ENCODE assay signal across 20 cellular contexts in genomic region chr17:2380225-2380922, GRCh38. TPM values are rescaled to one million over a fixed set of nuclear protein-coding genes. Genes with fewer than 3 reads are reported as not detected.
DNase-seq lines count a peak whose midpoint lies in the region; ATAC-seq and TF ChIP-seq lines count a peak whose summit lies in the region.
"Had no signal": no experiment of that assay in that cellular context is flagged by ENCODE, and none has a peak within 500 bp of the region (broad histone marks: within the 10 kb centered on the region; RNA-seq: fewer than 3 reads in every experiment).

No MANE protein-coding gene starts in this region.

- CTCF ChIA-PET in Caco-2 (lab: Charles Lee): interaction anchor here (1.2 kb wide), 1 partner anchor 38 kb away, joined by 3 read pairs; no protein-coding TSS in a partner anchor

- H4K20me1 ChIP-seq in neural cell (ENCODE audit: insufficient read depth): peaks cover 4% of the 10 kb centered on the region

- no peak overlapping the region for H3K9ac ChIP-seq in neural cell (ENCODE audit: low read length)

- H3K27me3 Mint-ChIP-seq in Caco-2 (ENCODE audit: insufficient read depth, unreplicated experiment) (no peaks in the 10 kb centered on the region), HFFc6 (ENCODE audit: insufficient read depth) (peaks cover 12% of the 10 kb centered on the region), brain (no peaks in the 10 kb centered on the region)
- no peaks in the 10 kb centered on the region for H3K27me3 Mint-ChIP-seq in naive thymus-derived CD8-positive, alpha-beta T cell
- H3K27me3 Mint-ChIP-seq: activated naive CD4-positive, alpha-beta T cell treated with anti-CD3 and anti-CD28 coated beads, Interleukin-2, amount 10 ng/mL, durations not matched to agents 7 days and 5 days; natural killer cell treated with Interleukin-12 subunit alpha and Interleukin-12 subunit beta and Interleukin-15 and Interleukin-18, amount 100 ng/mL, for 72 hours; stimulated activated naive B cell treated with anti-CD40 and anti-IgM and Interleukin-4, amounts not matched to agents 10 μg/mL and 1 μg/mL and 100 μg/mL, for 72 hours had no signal

- BruUV-seq in Caco-2 (replicated peaks; lab: Mats Ljungman, UMichigan): TSS peak; percentile 34

- H3K4me1 Mint-ChIP-seq in Caco-2 (ENCODE audit: low read depth, unreplicated experiment): no peaks in the 10 kb centered on the region
- peaks cover 23% of the 10 kb centered on the region for H3K4me1 Mint-ChIP-seq in HFFc6 (ENCODE audit: low read depth)
- peaks cover 32% of the 10 kb centered on the region for H3K4me1 Mint-ChIP-seq in brain
- peaks cover 0 to 4% (median 2%) of the 10 kb centered on the region in 4 donors for H3K4me1 Mint-ChIP-seq in naive thymus-derived CD8-positive, alpha-beta T cell

- H2AFZ ChIP-seq in neural cell (ENCODE audit: low read depth, low read length): no peak overlapping the region

- TF ChIP-seq EP300 in neural cell (conservative IDR thresholded peaks at IDR 0.05; ENCODE audit: poor library complexity, severe bottlenecking): no peak

- DNase-seq in Caco-2 (no peak), HFFc6 (no peak), T1000 (lab: John Stamatoyannopoulos, UW) (no peak)
- DNase-seq in naive thymus-derived CD8-positive, alpha-beta T cell: no peak
- DNase-seq: activated naive CD4-positive, alpha-beta T cell treated with anti-CD3 and anti-CD28 coated beads, Interleukin-2, amount 10 ng/mL, durations not matched to agents 7 days and 5 days; activated T-cell treated with anti-CD3 and anti-CD28 coated beads for 4 hours; DND-41; immature natural killer cell; lower lobe of right lung; NCI-H1417 treated with DMSO at 0.1 percent for 48 hours; NCI-H2227 treated with DMSO at 0.1 percent for 48 hours; Right ventricle myocardium superior; stimulated activated naive B cell treated with anti-CD40 and anti-IgM and Interleukin-4, amounts not matched to agents 10 μg/mL and 1 μg/mL and 100 μg/mL, for 72 hours; transverse colon had no signal

- no peak overlapping the region for H3K4me3 Mint-ChIP-seq in Caco-2 (ENCODE audit: unreplicated experiment)
- no peak overlapping the region for H3K4me3 Mint-ChIP-seq in HFFc6
- H3K4me3 Mint-ChIP-seq in brain: no peak overlapping the region
- no peak overlapping the region for H3K4me3 Mint-ChIP-seq in naive thymus-derived CD8-positive, alpha-beta T cell
- H3K4me3 Mint-ChIP-seq: activated naive CD4-positive, alpha-beta T cell treated with anti-CD3 and anti-CD28 coated beads, Interleukin-2, amount 10 ng/mL, durations not matched to agents 7 days and 5 days; CD14-positive monocyte; immature natural killer cell; natural killer cell treated with Interleukin-12 subunit alpha and Interleukin-12 subunit beta and Interleukin-15 and Interleukin-18, amount 100 ng/mL, for 72 hours; stimulated activated naive B cell treated with anti-CD40 and anti-IgM and Interleukin-4, amounts not matched to agents 10 μg/mL and 1 μg/mL and 100 μg/mL, for 72 hours; T-helper 1 cell treated with Interleukin-12 subunit alpha and Interleukin-12 subunit beta and Interleukin-4 antibody, amounts not matched to agents 30 μg/mL and 1 μg/mL, for 36 hours had no signal

- H3K9me3 Mint-ChIP-seq in Caco-2 (ENCODE audit: unreplicated experiment): no peaks in the 10 kb centered on the region
- H3K9me3 Mint-ChIP-seq in HFFc6: no peaks in the 10 kb centered on the region
- no peaks in the 10 kb centered on the region for H3K9me3 Mint-ChIP-seq in brain
- no peaks in the 10 kb centered on the region for H3K9me3 Mint-ChIP-seq in naive thymus-derived CD8-positive, alpha-beta T cell
- H3K9me3 Mint-ChIP-seq: activated naive CD4-positive, alpha-beta T cell treated with anti-CD3 and anti-CD28 coated beads, Interleukin-2, amount 10 ng/mL, durations not matched to agents 7 days and 5 days; CD14-positive monocyte; immature natural killer cell; natural killer cell treated with Interleukin-12 subunit alpha and Interleukin-12 subunit beta and Interleukin-15 and Interleukin-18, amount 100 ng/mL, for 72 hours; stimulated activated naive B cell treated with anti-CD40 and anti-IgM and Interleukin-4, amounts not matched to agents 10 μg/mL and 1 μg/mL and 100 μg/mL, for 72 hours; T-helper 1 cell treated with Interleukin-12 subunit alpha and Interleukin-12 subunit beta and Interleukin-4 antibody, amounts not matched to agents 30 μg/mL and 1 μg/mL, for 36 hours had no signal

- intact Hi-C loops in Caco-2 (cut with micrococcal nuclease; ENCODE audit: unreplicated experiment): no loop called here

- H3K36me3 ChIP-seq in Caco-2 (ENCODE audit: control insufficient read depth, insufficient read depth, low read length) (no peaks in the 10 kb centered on the region; the same call in 1 of the 2 replicates), neural cell (ENCODE audit: insufficient read depth, low read length) (no peaks in the 10 kb centered on the region)
- H3K36me3 ChIP-seq: transverse colon had no signal

- H3K4me3 ChIP-seq in Caco-2 (ENCODE audit: low read depth, low read length) (no peak overlapping the region), neural cell (ENCODE audit: low read length) (no peak overlapping the region)
- H3K4me3 ChIP-seq: lower lobe of right lung, transverse colon had no signal

- H3F3A ChIP-seq in neural cell (ENCODE audit: insufficient read depth, low read length, poor library complexity, severe bottlenecking): no peaks in the 10 kb centered on the region

- H3K9me3 ChIP-seq in Caco-2 (no peaks in the 10 kb centered on the region), neural cell (ENCODE audit: low read length) (no peaks in the 10 kb centered on the region)
- H3K9me3 ChIP-seq: lower lobe of right lung, transverse colon had no signal

- TF ChIP-seq CTCF in Caco-2 (IDR thresholded peaks at IDR 0.05; ENCODE audit: insufficient read depth in 1 of 2, low read depth in 1 of 2, low read length in 1 of 2, severe bottlenecking in 1 of 2, unreplicated experiment in 1 of 2) (no peak), HFFc6 (IDR thresholded peaks at IDR 0.05) (no peak), brain (conservative IDR thresholded peaks at IDR 0.05) (no peak), neural cell (IDR thresholded peaks at IDR 0.05; ENCODE audit: poor library complexity, severe bottlenecking) (no peak)

- H3K79me2 ChIP-seq in neural cell (replicated peaks; ENCODE audit: insufficient read depth, low read length): no peaks in the 10 kb centered on the region

- H3K9me2 ChIP-seq in neural cell (ENCODE audit: insufficient read depth, low read length): no peaks in the 10 kb centered on the region

- POLR2A ChIA-PET in Caco-2 (lab: Charles Lee): no interaction called here
- POLR2A ChIA-PET in naive thymus-derived CD8-positive, alpha-beta T cell (lab: Charles Lee): interaction anchor here (0.9 to 5.7 kb wide), 3 partner anchors 12 to 44 kb away, joined by 3 to 56 read pairs (median 27); partner anchors contain the start of gene TSR1

- H3K4me1 ChIP-seq in Caco-2: no peaks in the 10 kb centered on the region

- no peaks in the 10 kb centered on the region for H3K27me3 ChIP-seq in Caco-2 (replicated peaks; ENCODE audit: control insufficient read depth, insufficient read depth, low read length)
- no peaks in the 10 kb centered on the region for H3K27me3 ChIP-seq in neural cell (ENCODE audit: insufficient read depth, low read depth, low read length)
- H3K27me3 ChIP-seq: transverse colon had no signal

- H3K4me2 ChIP-seq in neural cell (ENCODE audit: low read length): no peak overlapping the region

- no peak for TF ChIP-seq RAD21 in neural cell (conservative IDR thresholded peaks at IDR 0.05)

- no peak overlapping the region for H3K27ac Mint-ChIP-seq in Caco-2 (ENCODE audit: unreplicated experiment)
- H3K27ac Mint-ChIP-seq in HFFc6: peak overlapping the region; percentile 71
- peak overlapping the region in 3 of 5 experiments; percentile 41 to 75 (median 62) for H3K27ac Mint-ChIP-seq in brain
- no peak overlapping the region for H3K27ac Mint-ChIP-seq in naive thymus-derived CD8-positive, alpha-beta T cell
- H3K27ac Mint-ChIP-seq: activated naive CD4-positive, alpha-beta T cell treated with anti-CD3 and anti-CD28 coated beads, Interleukin-2, amount 10 ng/mL, durations not matched to agents 7 days and 5 days; natural killer cell treated with Interleukin-12 subunit alpha and Interleukin-12 subunit beta and Interleukin-15 and Interleukin-18, amount 100 ng/mL, for 72 hours; stimulated activated naive B cell treated with anti-CD40 and anti-IgM and Interleukin-4, amounts not matched to agents 10 μg/mL and 1 μg/mL and 100 μg/mL, for 72 hours; T-helper 1 cell treated with Interleukin-12 subunit alpha and Interleukin-12 subunit beta and Interleukin-4 antibody, amounts not matched to agents 30 μg/mL and 1 μg/mL, for 36 hours had no signal

- ATAC-seq in naive thymus-derived CD8-positive, alpha-beta T cell: no peak
- ATAC-seq in GM19351 (IDR thresholded peaks at IDR 0.05; ENCODE audit: unreplicated experiment): no peak
- ATAC-seq: natural killer cell treated with Interleukin-12 subunit alpha and Interleukin-12 subunit beta and Interleukin-15 and Interleukin-18, amount 100 ng/mL, for 72 hours; stimulated activated naive B cell treated with anti-CD40 and anti-IgM and Interleukin-4, amounts not matched to agents 10 μg/mL and 1 μg/mL and 100 μg/mL, for 72 hours had no signal

- H3K36me3 Mint-ChIP-seq in Caco-2 (ENCODE audit: insufficient read depth, unreplicated experiment) (peaks cover 52% of the 10 kb centered on the region), HFFc6 (ENCODE audit: low read depth) (0 out of 2 replicates have a peak, but pooled peaks cover 3% of the 10 kb centered on the region), brain (peaks cover 18% of the 10 kb centered on the region)
- peaks cover 0 to 30% (median 0%) of the 10 kb centered on the region in 3 donors for H3K36me3 Mint-ChIP-seq in naive thymus-derived CD8-positive, alpha-beta T cell
- H3K36me3 Mint-ChIP-seq: immature natural killer cell; natural killer cell treated with Interleukin-12 subunit alpha and Interleukin-12 subunit beta and Interleukin-15 and Interleukin-18, amount 100 ng/mL, for 72 hours had no signal

- H3K27ac ChIP-seq in neural cell (ENCODE audit: low read length): no peak overlapping the region
- H3K27ac ChIP-seq: lower lobe of right lung, transverse colon had no signal

RNA-seq across cellular contexts. Expression of gene MNT, which starts 20.5 kb away (rescaled TPM):
- 24.4 and 25.8 TPM in 2 replicates for total RNA-seq in Caco-2 (2022)
- 10 to 100 TPM; 19.4 to 25.4 (median 21.9) TPM for total RNA-seq in HFFc6 (2021; fragmentation: NEBNext Ultra II Directional; extraction: Animal tissue kit (Norgen Biotek cat#: 25700))
- polyA plus RNA-seq in brain (ENCODE audit: insufficient read depth, low read depth, low replicate concordance) (17.4 TPM), neural cell (6.1 and 11.6 TPM in 2 replicates)
- 12.4 and 15.6 TPM in 2 replicates for polyA minus RNA-seq in neural cell
- total RNA-seq in naive thymus-derived CD8-positive, alpha-beta T cell: 10 to 100 TPM; 60.8 to 67.4 TPM
- polyA plus RNA-seq in naive thymus-derived CD8-positive, alpha-beta T cell: under 1 TPM; 0.73 to 0.96 (median 0.79) TPM

RNA-seq across cellular contexts. Expression of gene SGSM2, which starts 43.1 kb away (rescaled TPM):
- total RNA-seq in Caco-2 (2022): 65.6 and 67.4 TPM in 2 replicates
- total RNA-seq in HFFc6 (2021; fragmentation: NEBNext Ultra II Directional; extraction: Animal tissue kit (Norgen Biotek cat#: 25700)): 10 to 100 TPM; 22.4 to 28.2 (median 26.1) TPM
- 56.3 TPM for polyA plus RNA-seq in brain (ENCODE audit: insufficient read depth, low read depth, low replicate concordance)
- polyA plus RNA-seq in neural cell: 222 and 281 TPM in 2 replicates
- 131 and 149 TPM in 2 replicates for polyA minus RNA-seq in neural cell
- 100 to 1,000 TPM; 160 to 179 TPM for total RNA-seq in naive thymus-derived CD8-positive, alpha-beta T cell
- polyA plus RNA-seq in naive thymus-derived CD8-positive, alpha-beta T cell: 10 to 100 TPM; 12.1 to 22.6 (median 13.1) TPM

RNA-seq across cellular contexts. Expression of gene TSR1, which starts 44.1 kb away (rescaled TPM):
- total RNA-seq in Caco-2 (2022): 65.4 and 67.3 TPM in 2 replicates
- 10 to 100 TPM; 35.9 to 43.2 (median 37.6) TPM for total RNA-seq in HFFc6 (2021; fragmentation: NEBNext Ultra II Directional; extraction: Animal tissue kit (Norgen Biotek cat#: 25700))
- polyA plus RNA-seq in brain (ENCODE audit: insufficient read depth, low read depth, low replicate concordance): 15.9 TPM
- polyA plus RNA-seq in neural cell: 31.8 and 32.5 TPM in 2 replicates
- 34.6 and 41.9 TPM in 2 replicates for polyA minus RNA-seq in neural cell
- total RNA-seq in naive thymus-derived CD8-positive, alpha-beta T cell: 10 to 100 TPM; 35.1 to 37.1 TPM
- 10 to 100 TPM; 12.0 to 22.1 (median 14.0) TPM for polyA plus RNA-seq in naive thymus-derived CD8-positive, alpha-beta T cell

Comparison
In these comparisons a context has a peak if more than half of its experiments do, and no peak if none do; other contexts are left out.
1. H3K27ac Mint-ChIP-seq: peak in HFFc6 (single experiment) and brain (3 of 5); none in Caco-2 (single experiment) and naive thymus-derived CD8-positive, alpha-beta T cell (0 of 10).